8 cellular contexts compared by ENCODE assay signal in the genomic region with DNA sequence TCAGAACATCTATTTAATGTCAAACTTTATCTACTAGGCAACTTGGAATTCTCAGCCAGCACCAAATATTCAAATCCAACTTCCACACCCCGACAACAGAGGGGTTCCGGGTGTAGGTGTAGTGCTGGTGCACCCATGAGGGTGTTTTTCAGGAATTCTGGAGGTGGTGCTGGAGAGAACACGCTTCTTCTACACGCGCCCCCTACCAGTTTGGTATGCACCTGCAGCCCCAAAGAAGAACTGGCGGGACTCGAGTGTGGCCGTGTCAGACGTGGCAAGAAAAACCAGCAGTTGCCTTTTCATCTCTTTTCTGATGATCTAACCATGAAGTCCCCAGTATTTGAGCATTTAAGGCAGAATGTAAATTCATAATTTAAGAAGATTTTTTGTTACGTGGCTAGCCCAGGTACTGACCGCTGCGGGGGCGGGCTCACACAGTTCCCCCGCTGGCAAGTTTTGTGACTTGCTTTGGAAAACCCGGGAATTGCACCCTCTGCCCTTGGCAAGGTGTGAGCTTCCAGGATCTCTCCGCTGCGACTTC. TPM values are rescaled to one million over a fixed set of nuclear protein-coding genes. Genes with fewer than 3 reads are reported as not detected.
DNase-seq lines count a peak whose midpoint lies in the region; ATAC-seq and TF ChIP-seq lines count a peak whose summit lies in the region.

No MANE protein-coding gene starts in this region.

- H3K9ac ChIP-seq in colonic mucosa (ENCODE audit: low read depth in 2 of 2, low read length in 2 of 2): peak overlapping the region; percentile 75 to 86

- intact Hi-C loops in colonic mucosa (cut with DNase I) (no loop called here), left lung (cut with DNase I) (no loop called here)

- peak; percentile 41 for TF ChIP-seq CTCF in colonic mucosa (IDR thresholded peaks at IDR 0.05)
- peak; percentile 37 to 53 for TF ChIP-seq CTCF in left lung (IDR thresholded peaks at IDR 0.05)

- H2AFZ ChIP-seq in ACC112 (ENCODE audit: low read length, unreplicated experiment): peak overlapping the region; percentile 84

- no peak overlapping the region for H3K27ac ChIP-seq in ACC112 (ENCODE audit: low read depth, low read length)
- peak overlapping the region; percentile 80 for H3K27ac ChIP-seq in colonic mucosa
- peak overlapping the region; percentile 67 to 85 for H3K27ac ChIP-seq in left lung

- peak overlapping the region; percentile 79 for H3K4me3 ChIP-seq in ACC112 (ENCODE audit: low read depth, low read length)
- peak overlapping the region; percentile 81 for H3K4me3 ChIP-seq in colonic mucosa
- H3K4me3 ChIP-seq in left lung: peak overlapping the region; percentile 48 to 60

- H3K27me3 ChIP-seq in ACC112 (ENCODE audit: insufficient read depth, low read length): peaks cover 38% of the 10 kb centered on the region
- H3K27me3 ChIP-seq in colonic mucosa: no peaks in the 10 kb centered on the region
- H3K27me3 ChIP-seq in left lung: peaks cover 0 to 72% of the 10 kb centered on the region in 2 donors

- peak; percentile 61 for ATAC-seq in GM18867 (IDR thresholded peaks at IDR 0.05; ENCODE audit: unreplicated experiment)
- peak; percentile 62 for ATAC-seq in HG03139 (IDR thresholded peaks at IDR 0.05; ENCODE audit: unreplicated experiment)
- peak; percentile 84 for ATAC-seq in left lung

- H3K9me3 ChIP-seq in colonic mucosa (no peaks in the 10 kb centered on the region), left lung (no peaks in the 10 kb centered on the region)

- no peaks in the 10 kb centered on the region for H3K79me2 ChIP-seq in ACC112 (ENCODE audit: control insufficient read depth, insufficient read depth, low read length, unreplicated experiment)

- no peaks in the 10 kb centered on the region for H3K36me3 ChIP-seq in ACC112 (ENCODE audit: insufficient read depth, low read length)
- no peaks in the 10 kb centered on the region for H3K36me3 ChIP-seq in colonic mucosa
- no peaks in the 10 kb centered on the region for H3K36me3 ChIP-seq in left lung

- H3K4me1 ChIP-seq in ACC112 (ENCODE audit: control insufficient read depth, insufficient read depth, low read length, unreplicated experiment): no peaks in the 10 kb centered on the region
- no peaks in the 10 kb centered on the region for H3K4me1 ChIP-seq in colonic mucosa
- H3K4me1 ChIP-seq in left lung: peaks cover 0 to 16% of the 10 kb centered on the region in 2 donors

- DNase-seq in NCI-H2227 treated with DMSO at 0.1 percent for 48 hours (lab: John Stamatoyannopoulos, UW) (peak; percentile 82), colonic mucosa (peak; percentile 85), left lung (peak; percentile 49 to 61)
- DNase-seq in activated CD4-positive, alpha-beta T cell treated with anti-CD3 and anti-CD28 coated beads for 1 hour: peak; percentile 31
- DNase-seq in stimulated activated CD4-positive, alpha-beta T cell treated with anti-CD3 and anti-CD28 coated beads, Interleukin-4, amount 100 ng/mL, for 1 hour: peak; percentile 43

RNA-seq across cellular contexts. Expression of gene TLCD4, which starts 0.4 kb away (rescaled TPM):
- total RNA-seq in colonic mucosa (10 to 100 TPM; 28.3 to 46.0 TPM), left lung (10 to 100 TPM; 14.7 to 21.3 TPM)

RNA-seq across cellular contexts. Expression of gene ALG14, which starts 44.0 kb away (rescaled TPM):
- total RNA-seq in colonic mucosa (10 to 100 TPM; 11.4 to 19.4 TPM), left lung (1 to 10 TPM; 5.1 to 7.9 TPM)

Comparison
In these comparisons a context has a peak if more than half of its experiments do, and no peak if none do; other contexts are left out.
1. DNase-seq: peak in every context shown above with its lines; median percentile 85 in colonic mucosa; 82 in NCI-H2227 treated with DMSO at 0.1 percent for 48 hours; 55 in left lung; 43 in stimulated activated CD4-positive, alpha-beta T cell treated with anti-CD3 and anti-CD28 coated beads, Interleukin-4, amount 100 ng/mL, for 1 hour; 31 in activated CD4-positive, alpha-beta T cell treated with anti-CD3 and anti-CD28 coated beads for 1 hour.